In the genomic region with DNA sequence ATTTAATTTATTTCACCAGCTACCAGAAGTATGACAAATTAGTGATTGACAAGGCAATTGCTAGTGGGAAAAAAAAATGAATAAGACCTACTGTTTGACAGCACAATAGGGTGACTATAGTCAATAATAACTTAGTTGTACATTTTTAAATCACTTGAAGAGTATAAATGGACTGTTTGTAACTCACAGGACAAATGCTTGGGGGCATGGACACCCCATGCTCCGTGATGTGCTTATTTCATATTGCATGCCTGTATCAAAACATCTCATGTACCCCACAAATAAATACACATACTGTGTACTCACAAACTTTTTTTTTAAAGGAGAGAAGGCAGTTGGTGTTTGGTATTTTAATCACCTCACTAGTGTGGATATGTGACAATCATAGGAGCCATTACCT, we compare ENCODE assay signal across 10 cellular contexts.
"Had no signal": no experiment of that assay in that cellular context is flagged by ENCODE, and none has a peak within 500 bp of the region (broad histone marks: within the 10 kb centered on the region; RNA-seq: fewer than 3 reads in every experiment).

No MANE protein-coding gene starts in this region.

- H2AFZ ChIP-seq: GM23248 had no signal

- H3K4me3 ChIP-seq: GM23248, HAP-1, K562 had no signal

- H3K9ac ChIP-seq: GM23248 had no signal

- ATAC-seq: HCT116, K562 had no signal

- H3K9me3 ChIP-seq: HAP-1 had no signal

- H3K36me3 ChIP-seq: HAP-1 had no signal

- DNase-seq: GM23248, GOT3, H7, HFFc6, IMR-90, KG1 had no signal

- H3K27ac ChIP-seq: GM23248, HL-60 had no signal
